ENCODE assay signal across 12 cellular contexts in the genomic region with DNA sequence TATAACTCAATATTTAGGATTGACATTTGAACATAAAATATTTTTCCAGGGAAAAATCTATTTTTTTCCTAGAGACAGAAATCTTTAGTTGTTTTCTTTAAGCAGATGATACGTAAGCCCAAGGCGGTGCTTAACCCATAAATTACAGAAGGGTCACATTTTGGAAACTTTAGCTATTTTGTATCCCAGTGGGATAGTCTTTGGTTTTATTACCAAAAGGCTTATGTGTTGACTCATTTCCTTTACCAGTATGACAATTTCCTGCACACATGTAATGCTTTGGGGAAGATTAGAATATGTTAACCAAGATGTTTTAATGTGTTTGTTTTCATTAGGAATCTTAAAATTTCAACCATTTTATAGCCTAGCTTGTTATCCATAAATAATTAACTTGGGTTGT. TPM values are rescaled to one million over a fixed set of nuclear protein-coding genes. Genes with fewer than 3 reads are reported as not detected.
DNase-seq lines count a peak whose midpoint lies in the region; ATAC-seq and TF ChIP-seq lines count a peak whose summit lies in the region.
"Had no signal": no experiment of that assay in that cellular context is flagged by ENCODE, and none has a peak within 500 bp of the region (broad histone marks: within the 10 kb centered on the region; RNA-seq: fewer than 3 reads in every experiment).

No MANE protein-coding gene starts in this region.

- H3K36me3 Mint-ChIP-seq in activated CD8-positive, alpha-beta memory T cell treated with anti-CD3 and anti-CD28 coated beads, Interleukin-2, amount 10 ng/mL, durations not matched to agents 7 days and 5 days = peaks cover 3% of the 10 kb centered on the region

- H3K79me2 ChIP-seq in ACC112 (ENCODE audit: control insufficient read depth, insufficient read depth, low read length, unreplicated experiment) = peaks cover 32% of the 10 kb centered on the region

- POLR2A ChIA-PET in HEK293T (lab: Yijun Ruan, JAX) = interaction anchor here (2.1 kb wide), 1 partner anchor 390 kb away, joined by 7 read pairs; the partner anchor contains the start of gene DLX2

- H3K4me1 Mint-ChIP-seq in activated CD8-positive, alpha-beta memory T cell treated with anti-CD3 and anti-CD28 coated beads, Interleukin-2, amount 10 ng/mL, durations not matched to agents 7 days and 5 days = peaks cover 8% of the 10 kb centered on the region
- H3K4me1 Mint-ChIP-seq: naive B cell had no signal

- no peak for TF ChIP-seq CTCF in fibroblast of the aortic adventitia (IDR thresholded peaks at IDR 0.05; ENCODE audit: insufficient read depth, low read length)

- H3K4me3 ChIP-seq in ACC112 (ENCODE audit: low read depth, low read length) = peak overlapping the region; percentile 12
- no peak overlapping the region for H3K4me3 ChIP-seq in fibroblast of the aortic adventitia (ENCODE audit: low read depth, low read length)

- no peaks in the 10 kb centered on the region for H3K27me3 ChIP-seq in ACC112 (ENCODE audit: insufficient read depth, low read length)

- no peaks in the 10 kb centered on the region for H3K27me3 Mint-ChIP-seq in activated CD8-positive, alpha-beta memory T cell treated with anti-CD3 and anti-CD28 coated beads, Interleukin-2, amount 10 ng/mL, durations not matched to agents 7 days and 5 days
- H3K27me3 Mint-ChIP-seq: CD4-positive, alpha-beta T cell; naive B cell had no signal

- H3K4me3 Mint-ChIP-seq in activated CD8-positive, alpha-beta memory T cell treated with anti-CD3 and anti-CD28 coated beads, Interleukin-2, amount 10 ng/mL, durations not matched to agents 7 days and 5 days = no peak overlapping the region
- H3K4me3 Mint-ChIP-seq: CD4-positive, alpha-beta T cell; naive B cell had no signal

- no peak overlapping the region for H2AFZ ChIP-seq in ACC112 (ENCODE audit: low read length, unreplicated experiment)

- H3K27ac Mint-ChIP-seq in activated CD8-positive, alpha-beta memory T cell treated with anti-CD3 and anti-CD28 coated beads, Interleukin-2, amount 10 ng/mL, durations not matched to agents 7 days and 5 days = no peak overlapping the region
- H3K27ac Mint-ChIP-seq: CD4-positive, alpha-beta T cell; naive B cell had no signal

- ATAC-seq in HG03457 (IDR thresholded peaks at IDR 0.05; ENCODE audit: unreplicated experiment) (no peak), GM21528 (IDR thresholded peaks at IDR 0.05; ENCODE audit: low FRiP score, unreplicated experiment) (no peak)
- ATAC-seq in activated CD8-positive, alpha-beta memory T cell treated with anti-CD3 and anti-CD28 coated beads, Interleukin-2, amount 10 ng/mL, durations not matched to agents 7 days and 5 days = no peak
- ATAC-seq: stimulated activated naive CD8-positive, alpha-beta T cell treated with anti-CD3 and anti-CD28 coated beads, Interleukin-15, Interleukin-2, amounts not matched to agents 100 U/mL and 50 U/mL, for 24 hours had no signal

- CTCF ChIA-PET in HEK293T (lab: Yijun Ruan, JAX) = interaction anchor here (0.8 kb wide), 1 partner anchor 17 kb away, joined by 3 read pairs; no protein-coding TSS in a partner anchor
- CTCF ChIA-PET in activated CD8-positive, alpha-beta memory T cell treated with anti-CD3 and anti-CD28 coated beads, Interleukin-2, amount 10 ng/mL, durations not matched to agents 7 days and 5 days (lab: Charles Lee) = interaction anchor here (0.8 to 1.4 kb wide), 3 partner anchors 8 to 395 kb away, joined by 3 to 6 read pairs (median 6); no protein-coding TSS in a partner anchor

- H3K9me3 Mint-ChIP-seq in activated CD8-positive, alpha-beta memory T cell treated with anti-CD3 and anti-CD28 coated beads, Interleukin-2, amount 10 ng/mL, durations not matched to agents 7 days and 5 days (ENCODE audit: low read depth) = no peaks in the 10 kb centered on the region
- H3K9me3 Mint-ChIP-seq: CD4-positive, alpha-beta T cell; naive B cell had no signal

- H3K27ac ChIP-seq in ACC112 (ENCODE audit: low read depth, low read length) = peak overlapping the region; percentile 94

- DNase-seq in HEK293T (ENCODE audit: extremely low spot score) (peak; percentile 9), SW 1271 (lab: John Stamatoyannopoulos, UW) (peak; percentile 29 to 87), fibroblast of the aortic adventitia (ENCODE audit: low read depth) (peak; percentile 91), NCI-H2171 (lab: John Stamatoyannopoulos, UW) (no peak)
- DNase-seq in activated CD8-positive, alpha-beta memory T cell treated with anti-CD3 and anti-CD28 coated beads, Interleukin-2, amount 10 ng/mL, durations not matched to agents 7 days and 5 days = no peak
- DNase-seq: CD4-positive, alpha-beta T cell; naive B cell; NCI-H187; stimulated activated naive CD8-positive, alpha-beta T cell treated with anti-CD3 and anti-CD28 coated beads, Interleukin-15, Interleukin-2, amounts not matched to agents 100 U/mL and 50 U/mL, for 24 hours had no signal

- H3K36me3 ChIP-seq in ACC112 (ENCODE audit: insufficient read depth, low read length) = peaks cover 9% of the 10 kb centered on the region

- H3K4me1 ChIP-seq in ACC112 (ENCODE audit: control insufficient read depth, insufficient read depth, low read length, unreplicated experiment) = peaks cover 42% of the 10 kb centered on the region

TF ChIP-seq in HEK293T, 16 proteins besides CTCF, POLR2A, EP300 and RAD21:
- TF ChIP-seq CTBP1 (IDR thresholded peaks at IDR 0.05; ENCODE audit: borderline replicate concordance) (peak; percentile 76), LEF1 (IDR thresholded peaks at IDR 0.05; ENCODE audit: borderline replicate concordance) (no peak), FOXM1 (IDR thresholded peaks at IDR 0.05; ENCODE audit: borderline replicate concordance) (no peak), ARNT (IDR thresholded peaks at IDR 0.05) (peak; percentile 21; the same call in 1 of the 2 replicates)
- TF ChIP-seq, protein P1, sequence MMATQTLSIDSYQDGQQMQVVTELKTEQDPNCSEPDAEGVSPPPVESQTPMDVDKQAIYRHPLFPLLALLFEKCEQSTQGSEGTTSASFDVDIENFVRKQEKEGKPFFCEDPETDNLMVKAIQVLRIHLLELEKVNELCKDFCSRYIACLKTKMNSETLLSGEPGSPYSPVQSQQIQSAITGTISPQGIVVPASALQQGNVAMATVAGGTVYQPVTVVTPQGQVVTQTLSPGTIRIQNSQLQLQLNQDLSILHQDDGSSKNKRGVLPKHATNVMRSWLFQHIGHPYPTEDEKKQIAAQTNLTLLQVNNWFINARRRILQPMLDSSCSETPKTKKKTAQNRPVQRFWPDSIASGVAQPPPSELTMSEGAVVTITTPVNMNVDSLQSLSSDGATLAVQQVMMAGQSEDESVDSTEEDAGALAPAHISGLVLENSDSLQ (IDR thresholded peaks at IDR 0.05) = peak; percentile 80

RNA-seq across cellular contexts. Expression of gene DYNC1I2, which starts 24.8 kb away (rescaled TPM):
- total RNA-seq in fibroblast of the aortic adventitia (ENCODE audit: low replicate concordance) = 112 and 218 TPM in 2 replicates
- 10 to 100 TPM; 41.6 to 49.5 TPM for total RNA-seq in activated CD8-positive, alpha-beta memory T cell treated with anti-CD3 and anti-CD28 coated beads, Interleukin-2, amount 10 ng/mL, durations not matched to agents 7 days and 5 days

Comparison
In these comparisons a context has a peak if more than half of its experiments do, and no peak if none do; other contexts are left out.
1. DNase-seq: peak in HEK293T (single experiment), SW 1271 (2 of 2) and fibroblast of the aortic adventitia (single experiment); none in NCI-H2171 (single experiment) and activated CD8-positive, alpha-beta memory T cell treated with anti-CD3 and anti-CD28 coated beads, Interleukin-2, amount 10 ng/mL, durations not matched to agents 7 days and 5 days (single experiment).